8 cellular contexts compared by ENCODE assay signal in the genomic region with DNA sequence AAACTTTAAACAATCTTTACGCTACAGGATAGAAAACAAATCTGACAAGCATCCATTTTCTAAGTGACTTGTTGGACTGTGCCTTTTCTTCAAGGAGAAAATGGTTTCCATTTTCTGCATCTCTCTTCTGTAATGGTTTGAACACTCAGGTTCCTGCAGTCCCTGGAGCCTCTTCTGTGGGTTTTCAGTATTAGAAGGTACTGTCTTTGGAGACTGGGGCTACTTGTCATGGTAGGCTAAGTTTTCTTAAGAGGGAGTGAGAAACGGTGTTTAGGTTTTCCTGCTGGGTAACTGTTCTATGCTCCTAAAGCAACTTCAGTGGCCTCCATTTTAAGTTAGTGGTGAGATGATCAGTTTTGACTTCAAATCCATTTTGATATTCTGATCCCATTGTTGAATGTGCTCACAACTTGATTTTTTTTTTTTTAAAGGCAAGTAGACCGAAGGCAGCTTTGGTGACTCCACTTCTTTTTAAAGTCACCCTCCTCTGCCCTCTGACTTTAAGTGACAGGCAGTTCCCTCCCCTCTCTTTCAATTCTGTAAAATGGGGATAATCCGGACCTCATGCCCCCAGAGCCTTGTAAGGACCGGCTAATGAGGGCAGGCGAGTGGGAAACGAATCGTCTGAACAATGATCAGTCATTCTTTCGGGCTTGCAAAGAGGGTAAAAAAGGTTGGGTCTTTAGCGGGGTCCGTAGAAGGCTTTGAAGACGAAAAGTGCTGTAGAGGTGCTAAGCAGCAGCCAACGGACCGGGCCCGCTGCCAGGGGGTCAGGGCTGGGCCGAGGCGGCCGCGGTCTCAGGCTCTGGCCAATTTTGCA. TPM values are rescaled to one million over a fixed set of nuclear protein-coding genes. Genes with fewer than 3 reads are reported as not detected.
DNase-seq lines count a peak whose midpoint lies in the region; ATAC-seq and TF ChIP-seq lines count a peak whose summit lies in the region.

No MANE protein-coding gene starts in this region.

- intact Hi-C loops in colonic mucosa (cut with DNase I): loop anchor here (5.0 kb wide), 1 partner anchor 92 kb away; a partner anchor contains a TSS

- H3K9ac ChIP-seq in colonic mucosa (ENCODE audit: low read depth in 2 of 2, low read length in 2 of 2): peak overlapping the region; percentile 79 to 96

- peaks cover 29% of the 10 kb centered on the region for H3F3A ChIP-seq in DOHH2 (ENCODE audit: control insufficient read depth, insufficient read depth)

- H3K27ac Mint-ChIP-seq in nephron progenitor cell: peak overlapping the region; percentile 100

- H3K4me3 Mint-ChIP-seq in nephron progenitor cell: peak overlapping the region; percentile 88

- peaks cover 3% of the 10 kb centered on the region for H3K27me3 Mint-ChIP-seq in nephron progenitor cell (ENCODE audit: low read depth, poor library complexity)

- H3K36me3 ChIP-seq in DOHH2 (ENCODE audit: control insufficient read depth, low read length) (peaks cover 31% of the 10 kb centered on the region), colonic mucosa (no peaks in the 10 kb centered on the region)

- H3K9me2 ChIP-seq in DOHH2 (replicated peaks; ENCODE audit: control insufficient read depth, low read length): no peaks in the 10 kb centered on the region

- peaks cover 59% of the 10 kb centered on the region for H3K4me1 ChIP-seq in DOHH2 (ENCODE audit: control insufficient read depth, low read length)
- H3K4me1 ChIP-seq in colonic mucosa: peaks cover 15% of the 10 kb centered on the region

- no peaks in the 10 kb centered on the region for H3K36me3 Mint-ChIP-seq in nephron progenitor cell (ENCODE audit: low read depth)

- H3K4me2 ChIP-seq in DOHH2 (ENCODE audit: low read length): peak overlapping the region; percentile 94

- peaks cover 45% of the 10 kb centered on the region for H3K4me1 Mint-ChIP-seq in nephron progenitor cell

- H3K9me3 ChIP-seq in DOHH2 (ENCODE audit: control insufficient read depth, insufficient read depth, low read length) (no peaks in the 10 kb centered on the region), colonic mucosa (no peaks in the 10 kb centered on the region)

- TF ChIP-seq POLR2A in NB4 (IDR thresholded peaks at IDR 0.05; ENCODE audit: extremely low read depth, insufficient read length): no peak

- peak overlapping the region; percentile 92 for H3K27ac ChIP-seq in DOHH2 (ENCODE audit: low read depth, low read length)
- peak overlapping the region; percentile 98 for H3K27ac ChIP-seq in colonic mucosa

- CTCF ChIA-PET in GM10248 (lab: Yijun Ruan, JAX): interaction anchor here (1.0 to 6.1 kb wide), 4 partner anchors 18 to 94 kb away, joined by 3 to 30 read pairs (median 16); a partner anchor contains a TSS

- H3K27me3 ChIP-seq in DOHH2 (ENCODE audit: control insufficient read depth, low read length): no peaks in the 10 kb centered on the region
- no peaks in the 10 kb centered on the region for H3K27me3 ChIP-seq in colonic mucosa

- H3K4me3 ChIP-seq in DOHH2 (ENCODE audit: low read length) (peak overlapping the region; percentile 92), NB4 (ENCODE audit: low read depth, low read length) (peak overlapping the region; percentile 71), colonic mucosa (peak overlapping the region; percentile 63)

- no peak for ATAC-seq in GM18858 (IDR thresholded peaks at IDR 0.05; ENCODE audit: unreplicated experiment)
- ATAC-seq in HG03442 (IDR thresholded peaks at IDR 0.05; ENCODE audit: unreplicated experiment): no peak

- H3K9me3 Mint-ChIP-seq in nephron progenitor cell: peaks cover 12% of the 10 kb centered on the region

- DNase-seq in NB4 (ENCODE audit: low read depth) (peak; percentile 41), colonic mucosa (no peak), nephron progenitor cell (no peak), NCI-H187 (lab: John Stamatoyannopoulos, UW) (no peak), GM10248 (ENCODE audit: extremely low spot score) (no peak)

- peaks cover 16% of the 10 kb centered on the region for H4K20me1 ChIP-seq in DOHH2 (ENCODE audit: control insufficient read depth, insufficient read depth, low read depth, low read length)

- POLR2A ChIA-PET in GM10248 (lab: Yijun Ruan, JAX): no interaction called here

- no peak for TF ChIP-seq CTCF in DOHH2 (IDR thresholded peaks at IDR 0.05; ENCODE audit: low read depth, low read length, poor library complexity, severe bottlenecking)
- no peak for TF ChIP-seq CTCF in NB4 (IDR thresholded peaks at IDR 0.05; ENCODE audit: low read depth, low read length)
- no peak for TF ChIP-seq CTCF in colonic mucosa (IDR thresholded peaks at IDR 0.05)
- TF ChIP-seq CTCF in nephron progenitor cell (IDR thresholded peaks at IDR 0.05): no peak
- TF ChIP-seq CTCF in GM10248 (IDR thresholded peaks at IDR 0.05; ENCODE audit: control extremely low read depth, extremely low read depth, low read depth, missing control alignments): no peak

- H3K79me2 ChIP-seq in DOHH2 (ENCODE audit: control insufficient read depth, low read length): peaks cover 57% of the 10 kb centered on the region

RNA-seq across cellular contexts. Expression of a gene that starts 1.0 kb away (rescaled TPM):
- 10 to 100 TPM; 49.6 to 76.2 TPM for total RNA-seq in colonic mucosa
